In the genomic region with DNA sequence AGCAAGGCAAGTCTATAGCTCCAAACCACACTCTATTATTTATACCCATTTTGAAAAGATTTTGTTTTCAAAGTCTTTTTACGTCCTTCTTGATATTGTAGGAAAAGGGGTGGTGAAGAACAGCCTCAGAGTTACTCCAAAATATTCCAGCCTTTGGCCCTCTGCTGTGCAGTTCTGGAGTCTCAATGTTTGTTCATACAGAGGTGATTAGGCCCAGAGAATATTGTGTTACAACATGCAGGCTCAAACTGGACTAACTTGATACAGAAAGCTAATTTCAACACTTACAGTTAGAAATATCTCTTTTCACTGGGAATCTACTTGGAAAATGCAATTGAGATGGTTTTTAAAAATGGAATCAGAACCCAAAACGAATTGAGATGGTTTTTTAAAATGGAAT, we compare ENCODE assay signal across 29 cellular contexts. TPM values are rescaled to one million over a fixed set of nuclear protein-coding genes. Genes with fewer than 3 reads are reported as not detected.
"Had no signal": no experiment of that assay in that cellular context is flagged by ENCODE, and none has a peak within 500 bp of the region (broad histone marks: within the 10 kb centered on the region; RNA-seq: fewer than 3 reads in every experiment).

No MANE protein-coding gene starts in this region.

- H3K4me1 ChIP-seq: heart left ventricle, psoas muscle, spleen, testis, tibial nerve had no signal

- H3K27ac ChIP-seq: heart left ventricle, neutrophil, psoas muscle, spleen, testis, tibial nerve had no signal

- H3K4me3 ChIP-seq: heart left ventricle, psoas muscle, spleen, testis, tibial nerve had no signal

- ATAC-seq: heart left ventricle; left colon; naive thymus-derived CD4-positive, alpha-beta T cell; psoas muscle; sciatic nerve; stimulated activated memory B cell treated with anti-CD40 and anti-IgM and Interleukin-4, amounts not matched to agents 10 μg/mL and 1 μg/mL and 100 μg/mL, for 72 hours; stimulated activated naive CD8-positive, alpha-beta T cell treated with anti-CD3 and anti-CD28 coated beads, Interleukin-15, amount 100 ng/mL, for 72 hours had no signal

- H3K9me3 ChIP-seq: heart left ventricle, neutrophil, psoas muscle, spleen, testis, tibial nerve had no signal

- H3K36me3 ChIP-seq: heart left ventricle, neutrophil, spleen, tibial nerve had no signal

- DNase-seq: endodermal cell; heart left ventricle; hippocampal formation; left colon; mammary epithelial cell; naive thymus-derived CD4-positive, alpha-beta T cell; nephron progenitor cell; psoas muscle; retina; spleen; stimulated activated CD4-positive, alpha-beta T cell treated with anti-CD3 and anti-CD28 coated beads, Interleukin-15, amount 100 ng/mL, for 24 hours; stimulated activated CD4-positive, alpha-beta T cell treated with anti-CD3 and anti-CD28 coated beads, Interleukin-1b, Interleukin-23, amount 100 ng/mL, for 48 hours; stimulated activated CD4-positive, alpha-beta T cell treated with anti-CD3 and anti-CD28 coated beads, Interleukin-4, amount 100 ng/mL, for 24 hours; stimulated activated naive CD8-positive, alpha-beta T cell treated with anti-CD3 and anti-CD28 coated beads, Interleukin-15, amount 100 ng/mL, for 72 hours; testis had no signal

- H3K27me3 ChIP-seq: heart left ventricle, neutrophil, spleen, testis, tibial nerve had no signal

- FAIRE-seq: colon, endothelial cell of umbilical vein, frontal cortex had no signal

RNA-seq across cellular contexts. Expression of gene SLC25A52, which starts 40.4 kb away (rescaled TPM):
- total RNA-seq: endothelial cell of umbilical vein; fibroblast of lung; glomerular endothelial cell; heart left ventricle; kidney epithelial cell; left colon; lower leg skin; mesenteric fat pad; naive thymus-derived CD4-positive, alpha-beta T cell; osteoblast; psoas muscle; sciatic nerve; skeletal muscle tissue; tibial nerve had no signal
- polyA plus RNA-seq: heart left ventricle; mammary epithelial cell; naive thymus-derived CD4-positive, alpha-beta T cell had no signal
